12 cellular contexts compared by ENCODE assay signal in genomic region chr12:25458047-25458552, GRCh38.
DNase-seq lines count a peak whose midpoint lies in the region; ATAC-seq and TF ChIP-seq lines count a peak whose summit lies in the region.
"Had no signal": no experiment of that assay in that cellular context is flagged by ENCODE, and none has a peak within 500 bp of the region (broad histone marks: within the 10 kb centered on the region; RNA-seq: fewer than 3 reads in every experiment).

No MANE protein-coding gene starts in this region.

- peak overlapping the region; percentile 55 for H2BK5ac ChIP-seq in IMR-90 (ENCODE audit: low read depth, low read length, poor library complexity, severe bottlenecking)

- H3K27me3 ChIP-seq in IMR-90 (ENCODE audit: control insufficient read depth, insufficient read depth, low read length): no peaks in the 10 kb centered on the region

- WGBS in IMR-90 (ENCODE audit: extremely low coverage in 2 of 2, insufficient read length in 1 of 2), 2 experiments: 0% methylated on average over 3 of the region's 6 CpGs; no CpG with 5 or more reads in 1 of the 2 experiments

- H3K14ac ChIP-seq in IMR-90 (replicated peaks; ENCODE audit: low read depth, low read length): no peak overlapping the region

- no TSS peak for BruUV-seq in IMR-90 (replicated peaks; lab: Mats Ljungman, UMichigan)

- no peak overlapping the region for H2BK15ac ChIP-seq in IMR-90 (ENCODE audit: low read depth, low read length)

- CTCF ChIA-PET in IMR-90 (lab: Yijun Ruan, JAX): interaction anchor here (0.7 to 1.6 kb wide), 3 partner anchors 22 to 76 kb away, joined by 3 to 6 read pairs (median 4); no protein-coding TSS in a partner anchor

- H4K8ac ChIP-seq in IMR-90 (ENCODE audit: low read depth in 2 of 2, low read length in 2 of 2): no peak overlapping the region

- POLR2A ChIA-PET in IMR-90 (lab: Charles Lee; ENCODE audit: unreplicated experiment): interaction anchor here (0.6 kb wide), 1 partner anchor 62 kb away, joined by 3 read pairs; no protein-coding TSS in a partner anchor

- no peak overlapping the region for H2AFZ ChIP-seq in IMR-90 (replicated peaks; ENCODE audit: low read length, poor library complexity)

- no peaks in the 10 kb centered on the region for H4K20me1 ChIP-seq in IMR-90 (ENCODE audit: insufficient read depth, low read length)

- H2BK20ac ChIP-seq in IMR-90 (ENCODE audit: low read depth, low read length): peak overlapping the region; percentile 32; the same call in 1 of the 2 replicates

- dilution Hi-C loops in IMR-90 (cut with HindIII; ENCODE audit: low sequenced_read_pairs, unreplicated experiment): no loop called here

- ATAC-seq in IMR-90 (ENCODE audit: low read depth): peak; percentile 94
- ATAC-seq in GM18909 (IDR thresholded peaks at IDR 0.05; ENCODE audit: poor library complexity, unreplicated experiment): no peak

- TF ChIP-seq POLR2A in IMR-90 (IDR thresholded peaks at IDR 0.05; ENCODE audit: low read depth, low read length): no peak

- H3K4me1 ChIP-seq in IMR-90 (ENCODE audit: control insufficient read depth, insufficient read depth, low read length): no peaks in the 10 kb centered on the region

- no peak overlapping the region for H3K4ac ChIP-seq in IMR-90 (ENCODE audit: low read depth, low read length)

- peak; percentile 7; the same call in 1 of the 2 replicates for TF ChIP-seq RAD21 in IMR-90 (IDR thresholded peaks at IDR 0.05; ENCODE audit: low read length)

- no peaks in the 10 kb centered on the region for H3K79me1 ChIP-seq in IMR-90 (ENCODE audit: low read depth in 1 of 2, low read length in 2 of 2)

- H3K27ac ChIP-seq in IMR-90 (ENCODE audit: insufficient read depth, low read length): no peak overlapping the region
- H3K27ac ChIP-seq: VCaP had no signal

- no peaks in the 10 kb centered on the region for H3K36me3 ChIP-seq in IMR-90 (ENCODE audit: control insufficient read depth, insufficient read depth, low read length)

- no peak overlapping the region for H2AK9ac ChIP-seq in IMR-90 (replicated peaks; ENCODE audit: low read depth, low read length, poor library complexity)

- H3K56ac ChIP-seq in IMR-90 (ENCODE audit: extremely low read depth, insufficient read depth, low read length): no peak overlapping the region

- no peak overlapping the region for H3K18ac ChIP-seq in IMR-90 (ENCODE audit: low read depth, low read length)

- in situ Hi-C loops in IMR-90 (cut with MboI; ENCODE audit: low sequenced_read_pairs): no loop called here

- peaks cover 3% of the 10 kb centered on the region; the same call in 1 of the 2 replicates for H3K9me3 ChIP-seq in IMR-90 (ENCODE audit: control insufficient read depth, insufficient read depth, low read length)

- no peak overlapping the region for H4K5ac ChIP-seq in IMR-90 (ENCODE audit: low read depth, low read length)

- no peak for TF ChIP-seq CTCF in IMR-90 (conservative IDR thresholded peaks at IDR 0.05; ENCODE audit: low read depth, low read length)

- 0 out of 2 replicates have a peak overlapping the region, but pooled peaks have one; percentile 31 for H2BK120ac ChIP-seq in IMR-90 (ENCODE audit: low read depth, low read length)

- DNase-seq in AG20443 (ENCODE audit: low spot score) (peak; percentile 81), IMR-90 (peak; percentile 97), amniotic epithelial cell (ENCODE audit: low read depth) (peak; percentile 59), islet precursor cell (peak; percentile 53), activated T-cell treated with anti-CD3 and anti-CD28 coated beads for 4 hours (no peak), NCI-H526 treated with DMSO at 0.1 percent for 48 hours (lab: John Stamatoyannopoulos, UW) (no peak), NCI-H510A (lab: John Stamatoyannopoulos, UW) (no peak)
- DNase-seq: central memory CD4-positive, alpha-beta T cell; KG1; stimulated activated CD4-positive, alpha-beta T cell treated with anti-CD3 and anti-CD28 coated beads, Interleukin-4, amount 100 ng/mL, for 24 hours had no signal

- intact Hi-C loops in IMR-90 (cut with micrococcal nuclease): no loop called here

- no peak overlapping the region for H3K9ac ChIP-seq in IMR-90 (ENCODE audit: low read depth, low read length)

- peak overlapping the region; percentile 80 for H3K4me2 ChIP-seq in IMR-90 (ENCODE audit: low read depth, low read length)

- H2AK5ac ChIP-seq in IMR-90 (ENCODE audit: low read depth, low read length): no peak overlapping the region

- peak overlapping the region; percentile 4; the same call in 1 of the 2 replicates for H3K4me3 ChIP-seq in IMR-90 (ENCODE audit: insufficient read depth, low read depth, low read length)

- no peak overlapping the region for H4K91ac ChIP-seq in IMR-90 (ENCODE audit: insufficient read depth, low read depth, low read length)

- no peak overlapping the region for H3K23ac ChIP-seq in IMR-90 (ENCODE audit: low read depth, low read length)

- no peaks in the 10 kb centered on the region; the same call in 1 of the 2 replicates for H3K9me1 ChIP-seq in IMR-90 (ENCODE audit: insufficient read depth, low read length)

TF ChIP-seq in IMR-90, 13 proteins besides CTCF, POLR2A, EP300 and RAD21:
- TF ChIP-seq CHD1 (IDR thresholded peaks at IDR 0.05; ENCODE audit: low read depth, low read length): no peak
- no peak for TF ChIP-seq RFX5 (IDR thresholded peaks at IDR 0.05; ENCODE audit: low read depth, low read length)
- TF ChIP-seq RCOR1 (IDR thresholded peaks at IDR 0.05; ENCODE audit: insufficient replicate concordance, low read length): no peak
- peak; percentile 99 for TF ChIP-seq FOS (IDR thresholded peaks at IDR 0.05; ENCODE audit: low read depth, low read length)
- TF ChIP-seq MAZ (IDR thresholded peaks at IDR 0.05; ENCODE audit: borderline replicate concordance, low read depth, low read length): no peak
- TF ChIP-seq BHLHE40 (IDR thresholded peaks at IDR 0.05; ENCODE audit: low read depth, low read length): peak; percentile 76
- no peak for TF ChIP-seq MXI1 (IDR thresholded peaks at IDR 0.05; ENCODE audit: borderline replicate concordance, low read depth, low read length)
- TF ChIP-seq ELK1 (IDR thresholded peaks at IDR 0.05; ENCODE audit: borderline replicate concordance, low read depth, low read length): no peak
- peak; percentile 78 for TF ChIP-seq CEBPB (IDR thresholded peaks at IDR 0.05; ENCODE audit: low read depth, low read length)
- TF ChIP-seq NFE2L2 (IDR thresholded peaks at IDR 0.05; ENCODE audit: low read depth, low read length): no peak
- no peak for TF ChIP-seq SMC3 (IDR thresholded peaks at IDR 0.05; ENCODE audit: low read depth, low read length)
- TF ChIP-seq USF2 (IDR thresholded peaks at IDR 0.05; ENCODE audit: low read depth, low read length): no peak
- TF ChIP-seq MAFK (IDR thresholded peaks at IDR 0.05; ENCODE audit: low read depth, low read length): no peak

Comparison
In these comparisons a context has a peak if more than half of its experiments do, and no peak if none do; other contexts are left out.
1. DNase-seq: peak in AG20443 (single experiment), IMR-90 (single experiment), amniotic epithelial cell (single experiment) and islet precursor cell (single experiment); none in activated T-cell treated with anti-CD3 and anti-CD28 coated beads for 4 hours (single experiment), NCI-H526 treated with DMSO at 0.1 percent for 48 hours (single experiment) and NCI-H510A (single experiment).